ENCODE assay signal across 1 cellular context in genomic region chr2:120760446-120761135, GRCh38.
TF ChIP-seq lines count a peak whose summit lies in the region.

No MANE protein-coding gene starts in this region.

TF ChIP-seq in HepG2, 621 proteins besides CTCF, POLR2A, EP300 and RAD21:
- TF ChIP-seq THRA (CRISPR knock-in tag; IDR thresholded peaks at IDR 0.05; ENCODE audit: borderline replicate concordance) (peak; percentile 95; the same call in 1 of the 2 replicates), NFKBIZ (CRISPR knock-in tag; IDR thresholded peaks at IDR 0.05) (no peak), ZSCAN29 (CRISPR knock-in tag; conservative IDR thresholded peaks at IDR 0.05) (no peak), PRDM15 (CRISPR knock-in tag; IDR thresholded peaks at IDR 0.05) (no peak), RXRB (CRISPR knock-in tag; IDR thresholded peaks at IDR 0.05; ENCODE audit: borderline replicate concordance) (peak; percentile 42; the same call in 1 of the 2 replicates), SMAD3 (CRISPR knock-in tag; IDR thresholded peaks at IDR 0.05) (no peak), CEBPB (IDR thresholded peaks at IDR 0.05; ENCODE audit: borderline replicate concordance, low read depth, low read length) (peak; percentile 98), CEBPG (CRISPR knock-in tag; IDR thresholded peaks at IDR 0.05) (peak; percentile 93), ZNF576 (CRISPR knock-in tag; IDR thresholded peaks at IDR 0.05) (no peak), NR2F6 (IDR thresholded peaks at IDR 0.05) (no peak; the same call in 1 of the 2 replicates), NR2F6 (CRISPR knock-in tag; IDR thresholded peaks at IDR 0.05) (peak; percentile 27; the same call in 1 of the 2 replicates), CSRNP2 (CRISPR knock-in tag; conservative IDR thresholded peaks at IDR 0.05; ENCODE audit: low read depth) (no peak), RXRA (CRISPR knock-in tag; IDR thresholded peaks at IDR 0.05) (peak; percentile 64; the same call in 1 of the 2 replicates), ZNF530 (CRISPR knock-in tag; IDR thresholded peaks at IDR 0.05; ENCODE audit: low read depth) (no peak), KDM5B (CRISPR knock-in tag; IDR thresholded peaks at IDR 0.05; ENCODE audit: borderline replicate concordance) (no peak), ZNF343 (CRISPR knock-in tag; IDR thresholded peaks at IDR 0.05) (no peak), KMT2B (CRISPR knock-in tag; IDR thresholded peaks at IDR 0.05) (no peak), ZNF598 (CRISPR knock-in tag; IDR thresholded peaks at IDR 0.05; ENCODE audit: borderline replicate concordance) (no peak), ZNF335 (CRISPR knock-in tag; IDR thresholded peaks at IDR 0.05) (no peak), ZNF776 (CRISPR knock-in tag; IDR thresholded peaks at IDR 0.05) (no peak), ZNF10 (CRISPR knock-in tag; IDR thresholded peaks at IDR 0.05; ENCODE audit: borderline replicate concordance, low read depth) (no peak), NR2F1 (CRISPR knock-in tag; IDR thresholded peaks at IDR 0.05) (no peak), ZFP1 (CRISPR knock-in tag; IDR thresholded peaks at IDR 0.05) (no peak)
